ENCODE assay signal across 7 cellular contexts in the genomic region with DNA sequence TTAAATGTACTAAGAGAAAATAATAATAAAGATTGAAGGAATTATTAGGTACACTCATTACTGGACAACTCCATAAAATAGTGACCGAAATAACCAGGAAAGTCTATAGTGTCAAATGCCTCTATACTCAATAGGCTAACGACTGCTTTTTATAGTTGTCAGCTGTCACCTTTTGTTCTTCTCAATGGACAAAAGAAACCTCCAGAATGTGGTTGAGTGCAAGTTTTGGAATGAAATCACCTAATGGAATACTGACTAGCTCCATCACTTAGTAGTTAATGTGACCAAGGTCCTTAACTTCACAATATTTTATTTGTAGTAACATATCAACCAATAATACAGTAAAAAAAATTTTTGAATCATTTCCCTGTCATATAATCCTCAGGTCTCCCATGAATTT.
"Had no signal": no experiment of that assay in that cellular context is flagged by ENCODE, and none has a peak within 500 bp of the region (broad histone marks: within the 10 kb centered on the region; RNA-seq: fewer than 3 reads in every experiment).

No MANE protein-coding gene starts in this region.

- H3K9me3 Mint-ChIP-seq: GM23338, H9, IgD-negative memory B cell had no signal

- H3K27me3 Mint-ChIP-seq: IgD-negative memory B cell had no signal

- H3K4me3 Mint-ChIP-seq: GM23338, H9, IgD-negative memory B cell had no signal

- DNase-seq: H9, HCEC 1CT had no signal

- H3K4me2 ChIP-seq: GM23338 had no signal

- H2AFZ ChIP-seq: GM23338 had no signal

- H3K4me3 ChIP-seq: GM23338 had no signal

- FAIRE-seq: H1, H54, HTR-8/SVneo had no signal

- H3K27ac Mint-ChIP-seq: GM23338, H9, IgD-negative memory B cell had no signal
